Comparison of ENCODE assay signal across 18 cellular contexts in genomic region chr17:59074494-59074893, GRCh38. TPM values are rescaled to one million over a fixed set of nuclear protein-coding genes. Genes with fewer than 3 reads are reported as not detected.
A peak's percentile ranks its signal among the peaks of the same experiment; 100 is the strongest.
DNase-seq lines count a peak whose midpoint lies in the region; TF ChIP-seq lines count a peak whose summit lies in the region.
"Had no signal": no experiment of that assay in that cellular context is flagged by ENCODE, and none has a peak within 500 bp of the region (broad histone marks: within the 10 kb centered on the region; RNA-seq: fewer than 3 reads in every experiment).

No MANE protein-coding gene starts in this region.

- CTCF ChIA-PET in CD4-positive, alpha-beta memory T cell (lab: Charles Lee; ENCODE audit: partially characterized antibody) = no interaction called here
- CTCF ChIA-PET in Calu3 (lab: Charles Lee) = no interaction called here

- DNase-seq in A172 (ENCODE audit: low spot score) (peak; percentile 36), HCEC 1CT (peak; percentile 79), brain microvascular endothelial cell (peak; percentile 9), glomerular visceral epithelial cell (ENCODE audit: extremely low spot score) (peak; percentile 8), DMS79 treated with DMSO at 0.1 percent for 48 hours (lab: John Stamatoyannopoulos, UW) (no peak), NCI-H187 (lab: John Stamatoyannopoulos, UW) (no peak), Calu3 (no peak)
- no peak for DNase-seq in CD4-positive, alpha-beta memory T cell
- DNase-seq: ACHN; activated naive CD8-positive, alpha-beta T cell treated with anti-CD3 and anti-CD28 coated beads, Interleukin-2, amount 10 ng/mL, durations not matched to agents 7 days and 5 days; colonic mucosa; NCI-H1694 treated with DMSO at 0.1 percent for 48 hours; NCI-H69; Peyer's patch; stimulated activated CD4-positive, alpha-beta T cell treated with anti-CD3 and anti-CD28 coated beads, Interleukin-4, amount 100 ng/mL, for 4 hours; T-helper 2 cell; upper lobe of right lung had no signal

- no peak overlapping the region for H3K4me3 ChIP-seq in brain microvascular endothelial cell (ENCODE audit: low read depth, low read length)
- H3K4me3 ChIP-seq in CD4-positive, alpha-beta memory T cell (ENCODE audit: low read length in 2 of 2) = no peak overlapping the region
- H3K4me3 ChIP-seq: colonic mucosa, Peyer's patch, upper lobe of right lung had no signal

- peak overlapping the region; percentile 73 for H3K27ac ChIP-seq in brain microvascular endothelial cell
- H3K27ac ChIP-seq in CD4-positive, alpha-beta memory T cell (ENCODE audit: low read depth, low read length) = no peak overlapping the region
- H3K27ac ChIP-seq: colonic mucosa, Peyer's patch, upper lobe of right lung had no signal

- no peaks in the 10 kb centered on the region for H3K9me3 ChIP-seq in CD4-positive, alpha-beta memory T cell (ENCODE audit: control insufficient read depth in 1 of 2, low read length in 2 of 2)
- H3K9me3 ChIP-seq: colonic mucosa, Peyer's patch, upper lobe of right lung had no signal

- no peak overlapping the region for H3K4me3 Mint-ChIP-seq in CD4-positive, alpha-beta memory T cell
- no peak overlapping the region for H3K4me3 Mint-ChIP-seq in Calu3 (ENCODE audit: low read depth, unreplicated experiment)
- H3K4me3 Mint-ChIP-seq: activated naive CD8-positive, alpha-beta T cell treated with anti-CD3 and anti-CD28 coated beads, Interleukin-2, amount 10 ng/mL, durations not matched to agents 7 days and 5 days; memory B cell had no signal

- in situ Hi-C loops in brain microvascular endothelial cell (cut with HindIII; ENCODE audit: low pct_ligation_motif_present, low sequenced_read_pairs) = no loop called here

- no TSS peak for BruUV-seq in Calu3 (replicated peaks; lab: Mats Ljungman, UMichigan)

- no peaks in the 10 kb centered on the region for H3K27me3 ChIP-seq in brain microvascular endothelial cell (replicated peaks)
- no peaks in the 10 kb centered on the region for H3K27me3 ChIP-seq in CD4-positive, alpha-beta memory T cell (ENCODE audit: insufficient read depth, low read length)
- H3K27me3 ChIP-seq: colonic mucosa, Peyer's patch, upper lobe of right lung had no signal

- peaks cover 36% of the 10 kb centered on the region for H3K36me3 ChIP-seq in brain microvascular endothelial cell (replicated peaks)
- peaks cover 34% of the 10 kb centered on the region for H3K36me3 ChIP-seq in CD4-positive, alpha-beta memory T cell (ENCODE audit: insufficient read depth, low read length)
- H3K36me3 ChIP-seq: colonic mucosa had no signal

- intact Hi-C loops in CD4-positive, alpha-beta memory T cell (cut with micrococcal nuclease) = no loop called here
- intact Hi-C loops in Calu3 (cut with micrococcal nuclease; ENCODE audit: unreplicated experiment) = no loop called here

- POLR2A ChIA-PET in CD4-positive, alpha-beta memory T cell (lab: Charles Lee; ENCODE audit: partially characterized antibody) = no interaction called here

- H3K4me1 ChIP-seq in CD4-positive, alpha-beta memory T cell (ENCODE audit: insufficient read depth, low read length) = no peaks in the 10 kb centered on the region
- H3K4me1 ChIP-seq: colonic mucosa, Peyer's patch, upper lobe of right lung had no signal

- TF ChIP-seq CTCF in brain microvascular endothelial cell (IDR thresholded peaks at IDR 0.05; ENCODE audit: low read depth, low read length, missing control alignments) = no peak
- TF ChIP-seq CTCF in Calu3 (IDR thresholded peaks at IDR 0.05; ENCODE audit: unreplicated experiment) = no peak

- no peaks in the 10 kb centered on the region for H3K27me3 Mint-ChIP-seq in CD4-positive, alpha-beta memory T cell
- H3K27me3 Mint-ChIP-seq in Calu3 (ENCODE audit: unreplicated experiment) = no peaks in the 10 kb centered on the region
- H3K27me3 Mint-ChIP-seq: activated naive CD8-positive, alpha-beta T cell treated with anti-CD3 and anti-CD28 coated beads, Interleukin-2, amount 10 ng/mL, durations not matched to agents 7 days and 5 days; memory B cell had no signal

- no peaks in the 10 kb centered on the region for H3K9me3 Mint-ChIP-seq in CD4-positive, alpha-beta memory T cell
- H3K9me3 Mint-ChIP-seq in Calu3 (ENCODE audit: low read depth, unreplicated experiment) = no peaks in the 10 kb centered on the region
- H3K9me3 Mint-ChIP-seq: activated naive CD8-positive, alpha-beta T cell treated with anti-CD3 and anti-CD28 coated beads, Interleukin-2, amount 10 ng/mL, durations not matched to agents 7 days and 5 days; memory B cell had no signal

- no peaks in the 10 kb centered on the region for H3K4me1 Mint-ChIP-seq in CD4-positive, alpha-beta memory T cell
- H3K4me1 Mint-ChIP-seq in Calu3 (ENCODE audit: low read depth, unreplicated experiment) = no peaks in the 10 kb centered on the region
- H3K4me1 Mint-ChIP-seq: activated naive CD8-positive, alpha-beta T cell treated with anti-CD3 and anti-CD28 coated beads, Interleukin-2, amount 10 ng/mL, durations not matched to agents 7 days and 5 days; memory B cell had no signal

- peaks cover 43 to 57% of the 10 kb centered on the region in 2 donors for H3K36me3 Mint-ChIP-seq in CD4-positive, alpha-beta memory T cell
- H3K36me3 Mint-ChIP-seq in Calu3 (ENCODE audit: insufficient read depth, unreplicated experiment) = peaks cover under 1% of the 10 kb centered on the region

- H3K27ac Mint-ChIP-seq in CD4-positive, alpha-beta memory T cell = no peak overlapping the region
- H3K27ac Mint-ChIP-seq in Calu3 (ENCODE audit: unreplicated experiment) = no peak overlapping the region
- H3K27ac Mint-ChIP-seq: activated naive CD8-positive, alpha-beta T cell treated with anti-CD3 and anti-CD28 coated beads, Interleukin-2, amount 10 ng/mL, durations not matched to agents 7 days and 5 days; memory B cell had no signal

RNA-seq across cellular contexts. Expression of gene TRIM37, which starts 32.2 kb away (rescaled TPM):
- 63.4 and 68.8 TPM in 2 replicates for total RNA-seq in A172 (2014; rRNA removed; shearing (Covaris generic))
- 10 to 100 TPM; 20.7 to 25.0 TPM for total RNA-seq in CD4-positive, alpha-beta memory T cell
- 10 to 100 TPM in 1 of 2 donors, 1 to 10 TPM in 1; 9.6 to 10.6 TPM for polyA plus RNA-seq in CD4-positive, alpha-beta memory T cell
- 16.2 and 17.2 TPM in 2 replicates for total RNA-seq in Calu3 (2022)

Comparison
In these comparisons a context has a peak if more than half of its experiments do, and no peak if none do; other contexts are left out.
1. DNase-seq: peak in A172 (single experiment), HCEC 1CT (single experiment), brain microvascular endothelial cell (single experiment) and glomerular visceral epithelial cell (single experiment); none in DMS79 treated with DMSO at 0.1 percent for 48 hours (single experiment), CD4-positive, alpha-beta memory T cell (0 of 5), NCI-H187 (0 of 2) and Calu3 (single experiment).